Comparison of ENCODE assay signal across 15 cellular contexts in genomic region chr2:29270606-29271005, GRCh38.
A peak's percentile ranks its signal among the peaks of the same experiment; 100 is the strongest.
DNase-seq lines count a peak whose midpoint lies in the region; ATAC-seq lines count a peak whose summit lies in the region.
"Had no signal": no experiment of that assay in that cellular context is flagged by ENCODE, and none has a peak within 500 bp of the region (broad histone marks: within the 10 kb centered on the region; RNA-seq: fewer than 3 reads in every experiment).

No MANE protein-coding gene starts in this region.

- H2BK5ac ChIP-seq in neuronal stem cell (ENCODE audit: low read length) = peak overlapping the region; percentile 13

- no peak overlapping the region for H2BK120ac ChIP-seq in neuronal stem cell (ENCODE audit: low read depth, low read length)

- H3K9me3 ChIP-seq in neuronal stem cell (replicated peaks in 1 of 2; ENCODE audit: control insufficient read depth in 2 of 2, insufficient read depth in 1 of 2, low read depth in 1 of 2, low read length in 2 of 2) = no peaks in the 10 kb centered on the region
- H3K9me3 ChIP-seq: BLaER1 treated with 17β-estradiol and CSF1 and Interleukin-3, amounts not matched to agents 10 nM and 100 nM had no signal

- no peak overlapping the region for H2AK5ac ChIP-seq in neuronal stem cell (ENCODE audit: low read depth, low read length)

- H3K23ac ChIP-seq in neuronal stem cell (ENCODE audit: low read depth, low read length, poor library complexity) = no peak overlapping the region

- H2BK15ac ChIP-seq in neuronal stem cell (ENCODE audit: low read length) = no peak overlapping the region

- H3K4me2 ChIP-seq in neuronal stem cell (ENCODE audit: insufficient read depth, low read length, poor library complexity, severe bottlenecking) = no peak overlapping the region
- H3K4me2 ChIP-seq: BLaER1 treated with 17β-estradiol and CSF1 and Interleukin-3, amounts not matched to agents 10 nM and 100 nM; GM23338 had no signal

- no peak overlapping the region for H3K27ac ChIP-seq in neuronal stem cell (replicated peaks; ENCODE audit: low read length)
- H3K27ac ChIP-seq: BLaER1 treated with 17β-estradiol and CSF1 and Interleukin-3, amounts not matched to agents 10 nM and 100 nM had no signal

- no peak overlapping the region for H4K91ac ChIP-seq in neuronal stem cell (ENCODE audit: low read depth, low read length, poor library complexity)

- no peak overlapping the region for H2BK12ac ChIP-seq in neuronal stem cell (ENCODE audit: low read length)

- H3K27me3 ChIP-seq in neuronal stem cell (ENCODE audit: control insufficient read depth in 3 of 3, insufficient read depth in 3 of 3, low read depth in 1 of 3, low read length in 3 of 3) = peaks cover 0 to 2% (median 0%) of the 10 kb centered on the region in 3 experiments
- H3K27me3 ChIP-seq: BLaER1 treated with 17β-estradiol and CSF1 and Interleukin-3, amounts not matched to agents 10 nM and 100 nM had no signal

- no CpG with 5 or more reads among the region's 2 CpGs for WGBS in neuronal stem cell (ENCODE audit: extremely low coverage in 2 of 2, insufficient read length in 2 of 2, insufficient replicate concordance in 1 of 2), 2 donors

- H3K9ac ChIP-seq in neuronal stem cell (ENCODE audit: low read depth, low read length, poor library complexity) = no peak overlapping the region
- H3K9ac ChIP-seq: BLaER1 treated with 17β-estradiol and CSF1 and Interleukin-3, amounts not matched to agents 10 nM and 100 nM had no signal

- H2AFZ ChIP-seq in neuronal stem cell (ENCODE audit: low read length) = no peak overlapping the region
- H2AFZ ChIP-seq: GM23338 had no signal

- DNase-seq in cardiac septum (ENCODE audit: low spot score) = peak; percentile 41
- no peak for DNase-seq in Right ventricle myocardium inferior (ENCODE audit: missing footprints)
- DNase-seq in islet precursor cell = peak; percentile 51
- no peak for DNase-seq in neuronal stem cell (ENCODE audit: low spot score)
- DNase-seq in activated T-cell treated with anti-CD3 and anti-CD28 coated beads, Interleukin-2, amount 50 U/mL, for 1 hour = no peak
- DNase-seq: 8988T; ACHN; Calu3; CD4-positive, CD25-positive, alpha-beta regulatory T cell; DMS 273 treated with DMSO at 0.1 percent for 48 hours; H7 had no signal

- H3K4me3 ChIP-seq in neuronal stem cell (ENCODE audit: low read length in 2 of 2) = no peak overlapping the region
- H3K4me3 ChIP-seq: BLaER1 treated with 17β-estradiol and CSF1 and Interleukin-3, amounts not matched to agents 10 nM and 100 nM; GM23338 had no signal

- no peak for ATAC-seq in Right ventricle myocardium inferior
- ATAC-seq in GM19328 (IDR thresholded peaks at IDR 0.05; ENCODE audit: unreplicated experiment) = no peak
- ATAC-seq in HG03439 (IDR thresholded peaks at IDR 0.05; ENCODE audit: unreplicated experiment) = no peak
- ATAC-seq: GM23338 had no signal

- H3K14ac ChIP-seq in neuronal stem cell (ENCODE audit: low read length) = no peak overlapping the region

- H3K36me3 ChIP-seq in neuronal stem cell (replicated peaks in 1 of 2; ENCODE audit: control insufficient read depth in 2 of 2, insufficient read depth in 2 of 2, low read length in 2 of 2) = peaks cover 0 to 28% of the 10 kb centered on the region in 2 donors
- H3K36me3 ChIP-seq: BLaER1 treated with 17β-estradiol and CSF1 and Interleukin-3, amounts not matched to agents 10 nM and 100 nM had no signal

- no peaks in the 10 kb centered on the region for H3K79me1 ChIP-seq in neuronal stem cell (ENCODE audit: low read depth, low read length)

- no peak overlapping the region for H3K18ac ChIP-seq in neuronal stem cell (ENCODE audit: low read length)

- peaks cover 2 to 19% of the 10 kb centered on the region in 2 donors for H3K4me1 ChIP-seq in neuronal stem cell (ENCODE audit: control insufficient read depth in 2 of 2, insufficient read depth in 1 of 2, low read depth in 1 of 2, low read length in 2 of 2)

- no peak overlapping the region for H3K4ac ChIP-seq in neuronal stem cell (ENCODE audit: low read length)

- H4K8ac ChIP-seq in neuronal stem cell (ENCODE audit: low read depth, low read length) = no peak overlapping the region

- intact Hi-C loops in cardiac septum (cut with DNase I) = no loop called here
- intact Hi-C loops in Right ventricle myocardium inferior (cut with DNase I) = no loop called here

Comparison
In these comparisons a context has a peak if more than half of its experiments do, and no peak if none do; other contexts are left out.
1. DNase-seq: peak in cardiac septum (single experiment) and islet precursor cell (single experiment); none in Right ventricle myocardium inferior (single experiment), neuronal stem cell (single experiment) and activated T-cell treated with anti-CD3 and anti-CD28 coated beads, Interleukin-2, amount 50 U/mL, for 1 hour (single experiment).